8 cellular contexts compared by ENCODE assay signal in the genomic region with DNA sequence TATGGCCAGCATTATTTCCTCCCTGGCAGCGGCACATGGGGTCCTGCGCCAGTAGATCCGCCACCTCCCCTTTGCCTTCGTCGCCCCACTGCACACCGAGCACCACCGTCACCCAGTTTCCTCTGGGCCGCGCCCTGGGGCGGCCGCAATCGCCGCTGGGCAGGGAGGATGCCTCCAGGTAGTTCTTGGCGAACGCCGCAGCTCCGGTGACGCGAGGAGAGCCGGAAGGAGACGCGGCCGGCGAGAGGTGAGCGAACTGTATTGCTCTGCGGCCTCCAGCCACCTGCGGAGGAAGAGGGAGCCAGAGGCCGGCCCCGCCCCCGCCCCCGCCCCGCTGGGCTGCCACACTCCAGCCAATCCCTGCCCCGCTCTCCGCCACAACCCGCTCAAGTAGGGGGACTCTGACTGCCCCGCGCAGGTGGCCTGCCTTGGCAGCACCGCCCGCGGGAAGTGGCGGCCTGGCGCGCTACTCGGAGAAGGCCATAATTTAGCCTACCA. TPM values are rescaled to one million over a fixed set of nuclear protein-coding genes. Genes with fewer than 3 reads are reported as not detected.
DNase-seq lines count a peak whose midpoint lies in the region; ATAC-seq and TF ChIP-seq lines count a peak whose summit lies in the region.

No MANE protein-coding gene starts in this region.

- WGBS in mammary epithelial cell (ENCODE audit: low coverage, missing lambda C conversion rate) = 16% methylated on average over 21 of the region's 44 CpGs
- 3 to 6% (median 4%) methylated on average over 12 to 44 of the region's 44 CpGs for WGBS in stomach, 5 donors

- intact Hi-C loops in mammary epithelial cell (cut with micrococcal nuclease) (no loop called here), stomach (cut with DNase I; ENCODE audit: low total_unique reads) (no loop called here)

- peak overlapping the region; percentile 84 for H3K4me2 ChIP-seq in mammary epithelial cell (ENCODE audit: insufficient read depth, low read depth, low read length)

- H3K9me3 ChIP-seq in T-helper 17 cell (ENCODE audit: control insufficient read depth, low read length, poor library complexity, severe bottlenecking) = no peaks in the 10 kb centered on the region
- H3K9me3 ChIP-seq in mammary epithelial cell (replicated peaks; ENCODE audit: insufficient read depth, low read length) = no peaks in the 10 kb centered on the region
- H3K9me3 ChIP-seq in stomach = no peaks in the 10 kb centered on the region

- H3K4me3 Mint-ChIP-seq in T-helper 17 cell = peak overlapping the region; percentile 77

- no peaks in the 10 kb centered on the region for H3K27me3 Mint-ChIP-seq in T-helper 17 cell

- H3K4me1 ChIP-seq in mammary epithelial cell (ENCODE audit: insufficient read depth, low read length) (peaks cover 3% of the 10 kb centered on the region), stomach (peaks cover 4 to 23% (median 12%) of the 10 kb centered on the region in 4 donors)

- CTCF ChIA-PET in mammary epithelial cell (lab: Charles Lee; ENCODE audit: low non-redundant PET) = no interaction called here

- no peak overlapping the region for H3K27ac ChIP-seq in 22Rv1
- H3K27ac ChIP-seq in mammary epithelial cell (ENCODE audit: insufficient read depth, low read depth, low read length) = no peak overlapping the region
- H3K27ac ChIP-seq in stomach = peak overlapping the region in 4 of 5 donors; percentile 28 to 56 (median 56)

- H3K4me3 ChIP-seq in mammary epithelial cell (replicated peaks in 1 of 3; ENCODE audit: insufficient read depth in 1 of 3, low read depth in 2 of 3, low read length in 3 of 3) (peak overlapping the region in 2 of 3 experiments; percentile 30 to 39), stomach (peak overlapping the region; percentile 29 to 41 (median 34))

- BruUV-seq in mammary epithelial cell (replicated peaks; lab: Mats Ljungman, UMichigan) = no TSS peak

- in situ Hi-C loops in mammary epithelial cell (cut with MboI; ENCODE audit: low sequenced_read_pairs in 2 of 2) = no loop called here

- H3K36me3 Mint-ChIP-seq in T-helper 17 cell (ENCODE audit: low read depth) = no peaks in the 10 kb centered on the region

- peaks cover 4% of the 10 kb centered on the region for H3K27me3 ChIP-seq in mammary epithelial cell (ENCODE audit: insufficient read depth, low read length)
- peaks cover 0 to 29% (median 0%) of the 10 kb centered on the region in 3 donors for H3K27me3 ChIP-seq in stomach

- no peak for TF ChIP-seq EP300 in stomach (IDR thresholded peaks at IDR 0.05)

- TF ChIP-seq CTCF in 22Rv1 (IDR thresholded peaks at IDR 0.05) (0 out of 2 replicates have a peak, but pooled peaks have one; percentile 14), mammary epithelial cell (conservative IDR thresholded peaks at IDR 0.05 in 1 of 2, IDR thresholded peaks at IDR 0.05 in 1 of 2; ENCODE audit: extremely low read depth in 1 of 2, insufficient read depth in 1 of 2, low read depth in 1 of 2, low read length in 2 of 2) (no peak), stomach (IDR thresholded peaks at IDR 0.05) (no peak)

- dilution Hi-C loops in mammary epithelial cell (cut with HindIII; ENCODE audit: low sequenced_read_pairs) = loop anchor here (5.0 kb wide), 1 partner anchor 37 kb away; no protein-coding TSS in a partner anchor

- H4K20me1 ChIP-seq in mammary epithelial cell (ENCODE audit: insufficient read depth, low read length) = no peaks in the 10 kb centered on the region

- no peaks in the 10 kb centered on the region for H3K79me2 ChIP-seq in mammary epithelial cell (ENCODE audit: insufficient read depth, low read length)

- no peak overlapping the region for H3K9ac ChIP-seq in mammary epithelial cell (ENCODE audit: insufficient read depth, low read length)

- DNase-seq in T-helper 17 cell = peak; percentile 35 to 50 (median 37)
- peak; percentile 35 for DNase-seq in mammary epithelial cell
- peak; percentile 71 for DNase-seq in mucosa of gallbladder (ENCODE audit: low spot score)
- peak; percentile 88 for DNase-seq in stomach
- no peak for DNase-seq in middle frontal gyrus (ENCODE audit: extremely low spot score, low spot score)

- peak; percentile 84 for ATAC-seq in GM19035 (IDR thresholded peaks at IDR 0.05; ENCODE audit: unreplicated experiment)
- peak; percentile 86 for ATAC-seq in HG03175 (IDR thresholded peaks at IDR 0.05; ENCODE audit: unreplicated experiment)
- peak; percentile 93 for ATAC-seq in T-helper 17 cell

- H3K4me1 Mint-ChIP-seq in T-helper 17 cell = peaks cover 11% of the 10 kb centered on the region

- H3K36me3 ChIP-seq in mammary epithelial cell (ENCODE audit: insufficient read depth, low read length) (no peaks in the 10 kb centered on the region), stomach (no peaks in the 10 kb centered on the region)

- TF ChIP-seq POLR2A in stomach (IDR thresholded peaks at IDR 0.05) = no peak

- peak overlapping the region; percentile 58 for H2AFZ ChIP-seq in mammary epithelial cell (ENCODE audit: low read depth, low read length)

- peak overlapping the region; percentile 8 for H3K27ac Mint-ChIP-seq in T-helper 17 cell

RNA-seq across cellular contexts. Expression of a gene that starts 11.8 kb away (rescaled TPM):
- total RNA-seq in T-helper 17 cell = 10 to 100 TPM; 28.1 to 36.5 TPM
- total RNA-seq in mammary epithelial cell = 10 to 100 TPM in 1 of 2 donors, 1 to 10 TPM in 1; 8.6 to 10.3 TPM
- 7.3 TPM for polyA plus RNA-seq in mammary epithelial cell
- 27.1 TPM for polyA minus RNA-seq in mammary epithelial cell
- total RNA-seq in mucosa of gallbladder = 29.1 TPM
- total RNA-seq in stomach = 10 to 100 TPM in 2 of 5 donors, 1 to 10 TPM in 2, under 1 TPM in 1; 0.87 to 25.0 (median 7.5) TPM
- 1 to 10 TPM; 1.8 to 2.4 (median 2.1) TPM for polyA plus RNA-seq in stomach

RNA-seq across cellular contexts. Expression of a gene that starts 28.1 kb away (rescaled TPM):
- total RNA-seq in T-helper 17 cell (1 to 10 TPM; 5.3 to 5.4 TPM), mammary epithelial cell (10 to 100 TPM; 10.8 to 22.2 TPM), mucosa of gallbladder (16.0 TPM), stomach (100 to 1,000 TPM in 1 of 5 donors, 10 to 100 TPM in 2, 1 to 10 TPM in 2; 1.3 to 182 (median 14.3) TPM)
- polyA plus RNA-seq in mammary epithelial cell (6.2 TPM), stomach (1 to 10 TPM in 2 of 3 donors, under 1 TPM in 1; 0.85 to 3.1 (median 2.9) TPM)
- polyA minus RNA-seq in mammary epithelial cell = not detected

Comparison
In these comparisons a context has a peak if more than half of its experiments do, and no peak if none do; other contexts are left out.
1. H3K27ac ChIP-seq: peak in stomach (4 of 5); none in 22Rv1 (single experiment) and mammary epithelial cell (single experiment).
2. Peak in every context shown above with its lines, with median percentiles within 50 percentile points of each other: ATAC-seq.